ENCODE assay signal across 7 cellular contexts in the genomic region with DNA sequence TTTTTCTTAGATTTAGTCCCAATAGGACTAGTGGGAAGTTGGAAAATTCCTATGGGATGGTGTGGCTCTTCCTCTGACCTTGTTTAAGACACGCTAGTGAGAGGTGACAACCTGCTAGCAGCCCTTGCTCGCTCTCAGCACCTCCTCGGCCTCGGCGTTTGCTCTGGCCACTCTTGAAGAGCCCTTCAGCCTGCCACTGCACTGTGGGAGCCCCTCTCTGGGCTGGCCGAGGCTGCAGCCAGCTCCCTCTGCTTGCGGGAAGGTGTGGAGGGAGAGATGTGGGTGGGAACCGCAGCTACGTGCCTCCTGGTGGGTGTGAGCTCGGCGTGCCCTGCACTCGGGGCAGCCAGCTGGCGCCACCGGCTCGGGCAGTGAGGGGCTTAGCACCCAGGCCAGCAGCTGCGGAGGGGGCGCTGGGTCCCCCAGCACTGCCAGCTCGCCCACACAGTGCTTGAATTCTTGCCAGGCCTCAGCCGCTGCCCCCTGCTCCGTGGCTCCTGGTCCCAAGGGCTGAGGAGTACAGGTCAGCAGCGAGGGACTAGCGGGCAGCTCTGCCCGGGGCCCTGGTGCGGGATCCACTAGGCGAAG.
"Had no signal": no experiment of that assay in that cellular context is flagged by ENCODE, and none has a peak within 500 bp of the region (broad histone marks: within the 10 kb centered on the region; RNA-seq: fewer than 3 reads in every experiment).

No MANE protein-coding gene starts in this region.

- H3K27ac ChIP-seq: KMS-11 had no signal

- H3K4me3 Mint-ChIP-seq: GM23338, H9, HFFc6, IgD-negative memory B cell had no signal

- H3K4me1 Mint-ChIP-seq: GM23338 had no signal

- H3K27ac Mint-ChIP-seq: GM23338, H9, HFFc6, IgD-negative memory B cell had no signal

- DNase-seq: H9, HCEC 1CT, HFFc6, KBM-7 had no signal

- H3K4me3 ChIP-seq: GM23338 had no signal
